12 cellular contexts compared by ENCODE assay signal in the genomic region with DNA sequence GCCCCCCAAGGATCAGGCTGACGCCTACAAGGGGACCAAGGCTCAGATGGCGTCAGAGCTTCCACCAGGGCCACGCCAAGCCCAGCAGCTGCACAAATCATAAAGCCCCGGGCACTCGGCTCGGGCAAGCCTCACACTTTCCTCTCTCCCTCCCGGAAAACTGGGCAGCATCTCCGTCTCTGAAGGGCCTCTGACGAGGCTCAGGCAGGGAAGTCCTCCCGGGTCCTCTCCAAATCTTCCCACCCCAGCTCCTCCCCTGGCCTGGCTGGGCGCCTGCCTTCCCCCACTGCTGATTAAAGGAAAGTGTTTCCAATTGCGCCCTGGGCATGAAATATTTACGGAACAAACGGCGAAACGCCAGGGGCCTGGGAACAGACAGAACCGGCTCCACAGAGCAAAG. TPM values are rescaled to one million over a fixed set of nuclear protein-coding genes. Genes with fewer than 3 reads are reported as not detected.
DNase-seq lines count a peak whose midpoint lies in the region; ATAC-seq and TF ChIP-seq lines count a peak whose summit lies in the region.
"Had no signal": no experiment of that assay in that cellular context is flagged by ENCODE, and none has a peak within 500 bp of the region (broad histone marks: within the 10 kb centered on the region; RNA-seq: fewer than 3 reads in every experiment).

No MANE protein-coding gene starts in this region.

- CTCF ChIA-PET in activated CD8-positive, alpha-beta memory T cell treated with anti-CD3 and anti-CD28 coated beads, Interleukin-2, amount 10 ng/mL, durations not matched to agents 7 days and 5 days (lab: Charles Lee), result interaction anchor here (0.9 to 9.2 kb wide), 10 partner anchors 9 to 127 kb away, joined by 3 to 90 read pairs (median 4); a partner anchor contains a TSS

- H3K27me3 ChIP-seq in adipocyte (replicated peaks; ENCODE audit: control insufficient read depth, insufficient read depth, low read length) (no peaks in the 10 kb centered on the region), testis (no peaks in the 10 kb centered on the region)
- H3K27me3 ChIP-seq: cardiac muscle cell, pancreas had no signal

- H3K27ac ChIP-seq in testis, result no peak overlapping the region
- H3K27ac ChIP-seq: cardiac muscle cell, pancreas, PC-9 had no signal

- TF ChIP-seq CTCF in testis (IDR thresholded peaks at IDR 0.05) (no peak), chondrocyte (IDR thresholded peaks at IDR 0.05) (no peak)

- 58 to 61% methylated on average over 11 to 17 of the region's 17 CpGs for WGBS in testis, 2 donors

- no peak for DNase-seq in activated CD8-positive, alpha-beta memory T cell treated with anti-CD3 and anti-CD28 coated beads, Interleukin-2, amount 10 ng/mL, durations not matched to agents 7 days and 5 days
- no peak for DNase-seq in activated CD8-positive, alpha-beta memory T cell treated with anti-CD3 and anti-CD28 coated beads, Interleukin-2, amount 50 U/mL, for 48 hours
- DNase-seq in adipocyte (ENCODE audit: low read depth) (no peak), medulla oblongata (ENCODE audit: extremely low spot score) (peak; percentile 14), testis (peak; percentile 33), CD1c-positive myeloid dendritic cell (ENCODE audit: extremely low spot score) (no peak), chondrocyte (ENCODE audit: low spot score) (no peak)
- DNase-seq: NCI-H1048, pancreas, PC-9 had no signal

- no peaks in the 10 kb centered on the region for H3K36me3 Mint-ChIP-seq in activated CD8-positive, alpha-beta memory T cell treated with anti-CD3 and anti-CD28 coated beads, Interleukin-2, amount 10 ng/mL, durations not matched to agents 7 days and 5 days
- H3K36me3 Mint-ChIP-seq in chondrocyte (ENCODE audit: low read depth), result peaks cover 3% of the 10 kb centered on the region

- H3K27me3 Mint-ChIP-seq in activated CD8-positive, alpha-beta memory T cell treated with anti-CD3 and anti-CD28 coated beads, Interleukin-2, amount 10 ng/mL, durations not matched to agents 7 days and 5 days, result no peaks in the 10 kb centered on the region
- no peaks in the 10 kb centered on the region for H3K27me3 Mint-ChIP-seq in chondrocyte (ENCODE audit: low read depth)

- TF ChIP-seq POLR2A in testis (IDR thresholded peaks at IDR 0.05), result no peak

- peak overlapping the region; percentile 25 for H3K9ac ChIP-seq in adipocyte (ENCODE audit: low read length)

- H3K4me1 ChIP-seq in adipocyte (ENCODE audit: control insufficient read depth, insufficient read depth, low read length) (peaks cover 6% of the 10 kb centered on the region), testis (peaks cover 12% of the 10 kb centered on the region)

- ATAC-seq in activated CD8-positive, alpha-beta memory T cell treated with anti-CD3 and anti-CD28 coated beads, Interleukin-2, amount 10 ng/mL, durations not matched to agents 7 days and 5 days, result no peak
- no peak for ATAC-seq in GM21737 (IDR thresholded peaks at IDR 0.05; ENCODE audit: unreplicated experiment)
- ATAC-seq: pancreas had no signal

- H3K36me3 ChIP-seq in adipocyte (ENCODE audit: control insufficient read depth, insufficient read depth, low read length, severe bottlenecking), result peaks cover 40% of the 10 kb centered on the region
- H3K36me3 ChIP-seq in testis (ENCODE audit: low read depth, missing control alignments), result no peaks in the 10 kb centered on the region
- H3K36me3 ChIP-seq: cardiac muscle cell, pancreas had no signal

- H3K4me3 Mint-ChIP-seq in activated CD8-positive, alpha-beta memory T cell treated with anti-CD3 and anti-CD28 coated beads, Interleukin-2, amount 10 ng/mL, durations not matched to agents 7 days and 5 days, result no peak overlapping the region
- no peak overlapping the region for H3K4me3 Mint-ChIP-seq in chondrocyte (ENCODE audit: unreplicated experiment)

- peaks cover 35% of the 10 kb centered on the region for H3K4me1 Mint-ChIP-seq in activated CD8-positive, alpha-beta memory T cell treated with anti-CD3 and anti-CD28 coated beads, Interleukin-2, amount 10 ng/mL, durations not matched to agents 7 days and 5 days
- H3K4me1 Mint-ChIP-seq in chondrocyte (ENCODE audit: low read depth), result no peaks in the 10 kb centered on the region

- H3K9me3 ChIP-seq in adipocyte (ENCODE audit: control insufficient read depth, low read length), result no peaks in the 10 kb centered on the region
- H3K9me3 ChIP-seq in testis, result no peaks in the 10 kb centered on the region
- H3K9me3 ChIP-seq: pancreas had no signal

- intact Hi-C loops in testis (cut with DNase I; ENCODE audit: low total_unique reads), result no loop called here

- no peaks in the 10 kb centered on the region for H3K9me3 Mint-ChIP-seq in activated CD8-positive, alpha-beta memory T cell treated with anti-CD3 and anti-CD28 coated beads, Interleukin-2, amount 10 ng/mL, durations not matched to agents 7 days and 5 days (ENCODE audit: low read depth)
- H3K9me3 Mint-ChIP-seq in chondrocyte (ENCODE audit: low read depth), result no peaks in the 10 kb centered on the region

- H3K27ac Mint-ChIP-seq in activated CD8-positive, alpha-beta memory T cell treated with anti-CD3 and anti-CD28 coated beads, Interleukin-2, amount 10 ng/mL, durations not matched to agents 7 days and 5 days, result peak overlapping the region; percentile 85
- no peak overlapping the region for H3K27ac Mint-ChIP-seq in chondrocyte (ENCODE audit: unreplicated experiment)

- H3K4me3 ChIP-seq in adipocyte (ENCODE audit: low read length) (no peak overlapping the region), testis (no peak overlapping the region)
- H3K4me3 ChIP-seq: cardiac muscle cell, pancreas, PC-9 had no signal

RNA-seq across cellular contexts. Expression of a gene that starts 38.5 kb away (rescaled TPM):
- 100 to 1,000 TPM; 269 to 347 TPM for total RNA-seq in activated CD8-positive, alpha-beta memory T cell treated with anti-CD3 and anti-CD28 coated beads, Interleukin-2, amount 10 ng/mL, durations not matched to agents 7 days and 5 days
- total RNA-seq in testis, result 10 to 100 TPM; 40.7 to 44.5 TPM
- polyA plus RNA-seq in testis (ENCODE audit: insufficient read depth, low read depth, low replicate concordance), result 24.2 TPM
- 134 to 209 TPM (median 208 TPM) in 3 replicates for total RNA-seq in chondrocyte

RNA-seq across cellular contexts. Expression of a gene that starts 40.2 kb away (rescaled TPM):
- total RNA-seq in activated CD8-positive, alpha-beta memory T cell treated with anti-CD3 and anti-CD28 coated beads, Interleukin-2, amount 10 ng/mL, durations not matched to agents 7 days and 5 days, result 10 to 100 TPM; 31.1 to 40.0 TPM
- total RNA-seq in testis (10 to 100 TPM; 24.8 to 25.4 TPM), chondrocyte (20.7 to 37.1 TPM (median 24.1 TPM) in 3 replicates)
- 19.8 TPM for polyA plus RNA-seq in testis (ENCODE audit: insufficient read depth, low read depth, low replicate concordance)

RNA-seq across cellular contexts. Expression of a gene that starts 40.3 kb away (rescaled TPM):
- total RNA-seq in activated CD8-positive, alpha-beta memory T cell treated with anti-CD3 and anti-CD28 coated beads, Interleukin-2, amount 10 ng/mL, durations not matched to agents 7 days and 5 days, result 100 to 1,000 TPM; 124 to 174 TPM
- total RNA-seq in testis (10 to 100 TPM; 37.4 to 41.3 TPM), chondrocyte (12.8 to 15.5 TPM (median 14.3 TPM) in 3 replicates)
- 18.3 TPM for polyA plus RNA-seq in testis (ENCODE audit: insufficient read depth, low read depth, low replicate concordance)

RNA-seq across cellular contexts. Expression of a gene that starts 57.1 kb away (rescaled TPM):
- 100 to 1,000 TPM; 124 to 191 TPM for total RNA-seq in activated CD8-positive, alpha-beta memory T cell treated with anti-CD3 and anti-CD28 coated beads, Interleukin-2, amount 10 ng/mL, durations not matched to agents 7 days and 5 days
- 10 to 100 TPM; 14.9 to 19.1 TPM for total RNA-seq in testis
- 11.9 TPM for polyA plus RNA-seq in testis (ENCODE audit: insufficient read depth, low read depth, low replicate concordance)
- total RNA-seq in chondrocyte, result 2.9 to 11.7 TPM (median 3.7 TPM) in 3 replicates

Comparison
In these comparisons a context has a peak if more than half of its experiments do, and no peak if none do; other contexts are left out.
1. DNase-seq: peak in medulla oblongata (single experiment) and testis (single experiment); none in activated CD8-positive, alpha-beta memory T cell treated with anti-CD3 and anti-CD28 coated beads, Interleukin-2, amount 10 ng/mL, durations not matched to agents 7 days and 5 days (single experiment), activated CD8-positive, alpha-beta memory T cell treated with anti-CD3 and anti-CD28 coated beads, Interleukin-2, amount 50 U/mL, for 48 hours (single experiment), adipocyte (single experiment), CD1c-positive myeloid dendritic cell (single experiment) and chondrocyte (single experiment).